1 cellular context compared by ENCODE assay signal in the genomic region with DNA sequence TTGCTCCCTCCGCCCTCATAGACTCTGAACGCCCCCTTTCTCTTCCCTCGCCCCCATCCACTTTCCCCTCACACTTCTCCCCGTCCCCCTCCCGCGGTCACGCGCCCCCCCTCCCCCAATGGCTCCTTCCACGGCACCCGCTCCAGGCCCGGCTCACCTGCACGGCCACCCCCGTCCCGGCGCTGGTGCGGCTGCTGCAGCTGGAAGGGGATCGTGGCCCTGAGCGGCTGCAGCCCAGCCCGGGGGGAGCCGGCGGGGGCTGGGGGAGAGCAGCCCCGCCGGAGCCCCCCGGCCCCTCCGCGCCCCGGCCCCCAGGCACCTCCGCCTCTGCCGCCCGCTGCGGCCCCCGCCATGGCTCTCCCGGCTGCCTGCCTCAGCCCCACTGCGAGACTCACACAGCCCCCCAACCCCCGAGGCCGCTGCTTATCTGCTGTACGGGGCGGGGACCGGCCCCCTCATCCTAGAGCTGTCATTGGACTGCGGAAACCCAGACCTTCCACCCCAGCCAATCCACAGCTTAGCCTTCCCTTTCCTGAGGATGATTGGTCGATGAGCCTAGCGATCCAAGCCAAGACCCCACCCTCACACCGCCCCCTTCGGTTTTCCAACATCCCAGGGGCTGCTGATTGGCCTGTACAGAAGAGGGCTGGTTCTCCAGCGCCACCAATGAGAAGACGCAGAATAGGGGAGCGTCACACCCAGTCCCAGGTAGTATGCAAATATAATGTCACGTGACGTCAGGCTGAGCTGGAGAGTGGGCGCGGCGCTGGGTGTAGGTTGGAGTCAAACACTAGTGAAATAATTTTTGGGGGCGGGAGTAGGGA.
TF ChIP-seq lines count a peak whose summit lies in the region.

FAM117A (minus strand) TSS at position 397 of the 824 bp plus-strand sequence; CDS start at position 353, 44 bp downstream.

TF ChIP-seq in HEK293, 187 proteins besides CTCF, POLR2A, EP300 and RAD21 (continued from another document and continues in another):
- no peak for TF ChIP-seq PRDM6 (tag by site-specific recombination; IDR thresholded peaks at IDR 0.05)
- TF ChIP-seq ZNF585B (tag by site-specific recombination; IDR thresholded peaks at IDR 0.05) = no peak
- no peak for TF ChIP-seq ZNF416 (tag by site-specific recombination; IDR thresholded peaks at IDR 0.05)
- no peak; the same call in 1 of the 2 replicates for TF ChIP-seq ZBTB8A (tag by site-specific recombination; IDR thresholded peaks at IDR 0.05)
- no peak for TF ChIP-seq ZNF488 (tag by site-specific recombination; IDR thresholded peaks at IDR 0.05)
- no peak for TF ChIP-seq ZNF664 (tag by site-specific recombination; IDR thresholded peaks at IDR 0.05)
- TF ChIP-seq PRDM4 (tag by site-specific recombination; IDR thresholded peaks at IDR 0.05) = no peak
- TF ChIP-seq ZNF501 (tag by site-specific recombination; IDR thresholded peaks at IDR 0.05) = no peak
- no peak for TF ChIP-seq ZNF114 (tag by site-specific recombination; IDR thresholded peaks at IDR 0.05)
- TF ChIP-seq, protein P1, sequence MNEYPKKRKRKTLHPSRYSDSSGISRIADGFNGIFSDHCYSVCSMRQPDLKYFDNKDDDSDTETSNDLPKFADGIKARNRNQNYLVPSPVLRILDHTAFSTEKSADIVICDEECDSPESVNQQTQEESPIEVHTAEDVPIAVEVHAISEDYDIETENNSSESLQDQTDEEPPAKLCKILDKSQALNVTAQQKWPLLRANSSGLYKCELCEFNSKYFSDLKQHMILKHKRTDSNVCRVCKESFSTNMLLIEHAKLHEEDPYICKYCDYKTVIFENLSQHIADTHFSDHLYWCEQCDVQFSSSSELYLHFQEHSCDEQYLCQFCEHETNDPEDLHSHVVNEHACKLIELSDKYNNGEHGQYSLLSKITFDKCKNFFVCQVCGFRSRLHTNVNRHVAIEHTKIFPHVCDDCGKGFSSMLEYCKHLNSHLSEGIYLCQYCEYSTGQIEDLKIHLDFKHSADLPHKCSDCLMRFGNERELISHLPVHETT (tag by site-specific recombination; IDR thresholded peaks at IDR 0.05) = no peak
- TF ChIP-seq, protein P2, sequence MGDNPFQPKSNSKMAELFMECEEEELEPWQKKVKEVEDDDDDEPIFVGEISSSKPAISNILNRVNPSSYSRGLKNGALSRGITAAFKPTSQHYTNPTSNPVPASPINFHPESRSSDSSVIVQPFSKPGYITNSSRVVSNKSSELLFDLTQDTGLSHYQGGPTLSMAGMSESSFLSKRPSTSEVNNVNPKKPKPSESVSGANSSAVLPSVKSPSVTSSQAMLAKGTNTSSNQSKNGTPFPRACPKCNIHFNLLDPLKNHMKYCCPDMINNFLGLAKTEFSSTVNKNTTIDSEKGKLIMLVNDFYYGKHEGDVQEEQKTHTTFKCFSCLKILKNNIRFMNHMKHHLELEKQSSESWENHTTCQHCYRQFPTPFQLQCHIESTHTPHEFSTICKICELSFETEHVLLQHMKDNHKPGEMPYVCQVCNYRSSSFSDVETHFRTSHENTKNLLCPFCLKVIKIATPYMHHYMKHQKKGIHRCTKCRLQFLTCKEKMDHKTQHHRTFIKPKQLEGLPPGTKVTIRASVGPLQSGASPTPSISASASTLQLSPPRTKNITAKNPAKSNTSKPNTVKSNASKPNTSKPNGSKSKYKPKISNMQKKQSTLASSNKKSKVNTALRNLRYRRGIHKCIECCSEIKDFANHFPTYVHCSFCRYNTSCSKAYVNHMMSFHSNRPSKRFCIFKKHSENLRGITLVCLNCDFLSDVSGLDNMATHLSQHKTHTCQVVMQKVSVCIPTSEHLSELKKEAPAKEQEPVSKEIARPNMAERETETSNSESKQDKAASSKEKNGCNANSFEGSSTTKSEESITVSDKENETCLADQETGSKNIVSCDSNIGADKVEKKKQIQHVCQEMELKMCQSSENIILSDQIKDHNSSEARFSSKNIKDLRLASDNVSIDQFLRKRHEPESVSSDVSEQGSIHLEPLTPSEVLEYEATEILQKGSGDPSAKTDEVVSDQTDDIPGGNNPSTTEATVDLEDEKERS (tag by site-specific recombination; IDR thresholded peaks at IDR 0.05) = no peak
- no peak for TF ChIP-seq ZNF549 (tag by site-specific recombination; IDR thresholded peaks at IDR 0.05)
- no peak for TF ChIP-seq ZNF701 (tag by site-specific recombination; IDR thresholded peaks at IDR 0.05)
- peak; percentile 80 for TF ChIP-seq KLF9 (tag by site-specific recombination; IDR thresholded peaks at IDR 0.05; ENCODE audit: low read depth)
- no peak for TF ChIP-seq ZNF274 (IDR thresholded peaks at IDR 0.05; ENCODE audit: low read length)
- TF ChIP-seq ZNF274 (tag by site-specific recombination; IDR thresholded peaks at IDR 0.05; ENCODE audit: borderline replicate concordance) = no peak
- no peak for TF ChIP-seq ZNF174 (tag by site-specific recombination; IDR thresholded peaks at IDR 0.05)
- TF ChIP-seq ZNF214 (tag by site-specific recombination; IDR thresholded peaks at IDR 0.05; ENCODE audit: borderline replicate concordance) = no peak
- no peak for TF ChIP-seq ZNF768 (tag by site-specific recombination; IDR thresholded peaks at IDR 0.05)
- TF ChIP-seq, protein P3, sequence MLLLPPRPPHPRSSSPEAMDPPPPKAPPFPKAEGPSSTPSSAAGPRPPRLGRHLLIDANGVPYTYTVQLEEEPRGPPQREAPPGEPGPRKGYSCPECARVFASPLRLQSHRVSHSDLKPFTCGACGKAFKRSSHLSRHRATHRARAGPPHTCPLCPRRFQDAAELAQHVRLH (tag by site-specific recombination; IDR thresholded peaks at IDR 0.05) = no peak
- TF ChIP-seq ZBTB49 (tag by site-specific recombination; IDR thresholded peaks at IDR 0.05; ENCODE audit: low read depth) = no peak
- TF ChIP-seq WT1 (tag by site-specific recombination; IDR thresholded peaks at IDR 0.05) = no peak; the same call in 1 of the 2 replicates
- no peak for TF ChIP-seq SETDB1 (IDR thresholded peaks at IDR 0.05; ENCODE audit: insufficient read length, low read length)
- TF ChIP-seq GLIS2 (tag by site-specific recombination; IDR thresholded peaks at IDR 0.05) = peak; percentile 89
- no peak for TF ChIP-seq ZNF747 (tag by site-specific recombination; IDR thresholded peaks at IDR 0.05)
- no peak for TF ChIP-seq FEZF1 (tag by site-specific recombination; IDR thresholded peaks at IDR 0.05)
- no peak for TF ChIP-seq BCL11B (tag by site-specific recombination; IDR thresholded peaks at IDR 0.05; ENCODE audit: low read depth)
- no peak for TF ChIP-seq ZNF324 (tag by site-specific recombination; IDR thresholded peaks at IDR 0.05)
- no peak for TF ChIP-seq ZNF610 (tag by site-specific recombination; IDR thresholded peaks at IDR 0.05; ENCODE audit: borderline replicate concordance)
- no peak for TF ChIP-seq ZNF18 (tag by site-specific recombination; IDR thresholded peaks at IDR 0.05)
- no peak for TF ChIP-seq ZNF792 (tag by site-specific recombination; IDR thresholded peaks at IDR 0.05)
- 0 out of 2 replicates have a peak, but pooled peaks have one; percentile 48 for TF ChIP-seq ZSCAN30 (tag by site-specific recombination; IDR thresholded peaks at IDR 0.05)
- TF ChIP-seq ZBTB20 (tag by site-specific recombination; IDR thresholded peaks at IDR 0.05) = no peak
- no peak for TF ChIP-seq KLF7 (tag by site-specific recombination; IDR thresholded peaks at IDR 0.05; ENCODE audit: borderline replicate concordance)
- peak; percentile 6; the same call in 1 of the 2 replicates for TF ChIP-seq ZIC2 (tag by site-specific recombination; IDR thresholded peaks at IDR 0.05)
- no peak for TF ChIP-seq ZNF660 (tag by site-specific recombination; IDR thresholded peaks at IDR 0.05)
- TF ChIP-seq ZNF837 (tag by site-specific recombination; IDR thresholded peaks at IDR 0.05) = no peak
- TF ChIP-seq, protein P4, sequence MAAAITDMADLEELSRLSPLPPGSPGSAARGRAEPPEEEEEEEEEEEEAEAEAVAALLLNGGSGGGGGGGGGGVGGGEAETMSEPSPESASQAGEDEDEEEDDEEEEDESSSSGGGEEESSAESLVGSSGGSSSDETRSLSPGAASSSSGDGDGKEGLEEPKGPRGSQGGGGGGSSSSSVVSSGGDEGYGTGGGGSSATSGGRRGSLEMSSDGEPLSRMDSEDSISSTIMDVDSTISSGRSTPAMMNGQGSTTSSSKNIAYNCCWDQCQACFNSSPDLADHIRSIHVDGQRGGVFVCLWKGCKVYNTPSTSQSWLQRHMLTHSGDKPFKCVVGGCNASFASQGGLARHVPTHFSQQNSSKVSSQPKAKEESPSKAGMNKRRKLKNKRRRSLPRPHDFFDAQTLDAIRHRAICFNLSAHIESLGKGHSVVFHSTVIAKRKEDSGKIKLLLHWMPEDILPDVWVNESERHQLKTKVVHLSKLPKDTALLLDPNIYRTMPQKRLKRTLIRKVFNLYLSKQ (tag by site-specific recombination; IDR thresholded peaks at IDR 0.05; ENCODE audit: borderline replicate concordance) = no peak
- TF ChIP-seq ZNF146 (tag by site-specific recombination; IDR thresholded peaks at IDR 0.05) = 0 out of 2 replicates have a peak, but pooled peaks have one; percentile 1
- no peak for TF ChIP-seq ZNF10 (tag by site-specific recombination; IDR thresholded peaks at IDR 0.05)
- TF ChIP-seq ZNF529 (tag by site-specific recombination; IDR thresholded peaks at IDR 0.05; ENCODE audit: insufficient replicate concordance) = no peak
- no peak for TF ChIP-seq ZNF426 (tag by site-specific recombination; IDR thresholded peaks at IDR 0.05)
- TF ChIP-seq, protein P5, sequence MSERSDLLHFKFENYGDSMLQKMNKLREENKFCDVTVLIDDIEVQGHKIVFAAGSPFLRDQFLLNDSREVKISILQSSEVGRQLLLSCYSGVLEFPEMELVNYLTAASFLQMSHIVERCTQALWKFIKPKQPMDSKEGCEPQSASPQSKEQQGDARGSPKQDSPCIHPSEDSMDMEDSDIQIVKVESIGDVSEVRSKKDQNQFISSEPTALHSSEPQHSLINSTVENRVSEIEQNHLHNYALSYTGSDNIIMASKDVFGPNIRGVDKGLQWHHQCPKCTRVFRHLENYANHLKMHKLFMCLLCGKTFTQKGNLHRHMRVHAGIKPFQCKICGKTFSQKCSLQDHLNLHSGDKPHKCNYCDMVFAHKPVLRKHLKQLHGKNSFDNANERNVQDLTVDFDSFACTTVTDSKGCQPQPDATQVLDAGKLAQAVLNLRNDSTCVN (tag by site-specific recombination; optimal IDR thresholded peaks at IDR 0.05) = peak; percentile 52
- 0 out of 2 replicates have a peak, but pooled peaks have one; percentile 30 for TF ChIP-seq KLF1 (tag by site-specific recombination; IDR thresholded peaks at IDR 0.05)
- no peak for TF ChIP-seq GLI4 (tag by site-specific recombination; IDR thresholded peaks at IDR 0.05)
